In the genomic region with DNA sequence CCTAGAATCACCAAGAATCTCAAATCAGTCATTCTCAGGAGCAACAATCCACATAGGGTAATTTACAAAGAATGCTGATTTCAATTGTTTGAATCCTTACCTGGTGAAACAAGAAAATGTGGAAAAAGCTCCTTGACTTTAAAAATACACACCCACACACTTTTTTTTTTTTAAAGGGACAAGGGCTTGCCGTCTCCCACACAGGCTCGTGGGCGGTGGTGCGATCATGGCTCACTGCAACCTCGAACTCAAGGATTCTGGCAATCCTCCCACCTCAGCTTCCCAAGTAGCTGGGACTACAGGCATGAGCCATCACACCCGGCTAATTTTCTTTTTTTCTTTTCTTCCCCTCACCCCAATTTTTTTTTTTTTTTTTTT, we compare ENCODE assay signal across 13 cellular contexts. TPM values are rescaled to one million over a fixed set of nuclear protein-coding genes. Genes with fewer than 3 reads are reported as not detected.
DNase-seq lines count a peak whose midpoint lies in the region; ATAC-seq lines count a peak whose summit lies in the region.
"Had no signal": no experiment of that assay in that cellular context is flagged by ENCODE, and none has a peak within 500 bp of the region (broad histone marks: within the 10 kb centered on the region; RNA-seq: fewer than 3 reads in every experiment).

No MANE protein-coding gene starts in this region.

- intact Hi-C loops in left ventricle myocardium superior (cut with micrococcal nuclease) = no loop called here
- intact Hi-C loops in Right ventricle myocardium inferior (cut with DNase I) = no loop called here

- ATAC-seq in left ventricle myocardium superior (peak; percentile 5), Right ventricle myocardium inferior (no peak), HG03196 (IDR thresholded peaks at IDR 0.05; ENCODE audit: unreplicated experiment) (no peak)
- ATAC-seq: stimulated activated naive CD8-positive, alpha-beta T cell treated with anti-CD3 and anti-CD28 coated beads, Interleukin-15, amount 100 ng/mL, for 72 hours had no signal

- no peak for DNase-seq in left ventricle myocardium superior
- DNase-seq in Right ventricle myocardium inferior (ENCODE audit: missing footprints) = no peak
- DNase-seq in epithelial cell of prostate (ENCODE audit: low read depth, low spot score) = no peak
- DNase-seq in mucosa of gallbladder (ENCODE audit: low spot score) = peak; percentile 10
- DNase-seq in DMS79 (lab: John Stamatoyannopoulos, UW) = no peak
- DNase-seq in OCI-M1 (lab: John Stamatoyannopoulos, UW) = no peak
- DNase-seq in HuH-7.5 (ENCODE audit: low spot score) = no peak
- DNase-seq: activated CD4-positive, alpha-beta T cell treated with anti-CD3 and anti-CD28 coated beads for 36 hours; GF-D8; NCI-H2081 treated with DMSO at 0.1 percent for 48 hours; stimulated activated CD4-positive, alpha-beta T cell treated with anti-CD3 and anti-CD28 coated beads, Interleukin-15, amount 100 ng/mL, for 24 hours; stimulated activated naive CD8-positive, alpha-beta T cell treated with anti-CD3 and anti-CD28 coated beads, Interleukin-15, amount 100 ng/mL, for 72 hours had no signal

- peak overlapping the region; percentile 99 for H3K27ac ChIP-seq in epithelial cell of prostate

RNA-seq across cellular contexts. Expression of gene PARD6B, which starts 30.7 kb away (rescaled TPM):
- total RNA-seq in left ventricle myocardium superior (7.1 TPM), Right ventricle myocardium inferior (5.6 TPM), mucosa of gallbladder (41.1 TPM)

RNA-seq across cellular contexts. Expression of gene BCAS4, which starts 32.8 kb away (rescaled TPM):
- 3.2 TPM for total RNA-seq in left ventricle myocardium superior
- 1.8 TPM for total RNA-seq in Right ventricle myocardium inferior
- 8.2 TPM for total RNA-seq in mucosa of gallbladder
